In genomic region chr11:13220148-13220547, GRCh38 we compare ENCODE assay signal across 23 cellular contexts.
"Had no signal": no experiment of that assay in that cellular context is flagged by ENCODE, and none has a peak within 500 bp of the region (broad histone marks: within the 10 kb centered on the region; RNA-seq: fewer than 3 reads in every experiment).

No MANE protein-coding gene starts in this region.

- H3K4me1 Mint-ChIP-seq: central memory CD8-positive, alpha-beta T cell; T-helper 17 cell had no signal

- ATAC-seq: activated CD8-positive, alpha-beta T cell treated with anti-CD3 and anti-CD28 coated beads, Interleukin-2, amount 10 ng/mL, durations not matched to agents 7 days and 5 days; effector memory CD8-positive, alpha-beta T cell; gastroesophageal sphincter; left ventricle myocardium superior; T-helper 17 cell had no signal

- DNase-seq: activated CD4-positive, alpha-beta T cell treated with anti-CD3 and anti-CD28 coated beads for 1 hour; activated CD4-positive, alpha-beta T cell treated with anti-CD3 and anti-CD28 coated beads, Interleukin-2, amount 50 U/mL, for 1 hour; activated CD8-positive, alpha-beta T cell treated with anti-CD3 and anti-CD28 coated beads, Interleukin-2, amount 10 ng/mL, durations not matched to agents 7 days and 5 days; activated naive CD4-positive, alpha-beta T cell; dorsolateral prefrontal cortex; effector memory CD8-positive, alpha-beta T cell; head of caudate nucleus; hypothalamus; left ventricle myocardium superior; nephron progenitor cell; occipital lobe; spleen; stimulated activated CD4-positive, alpha-beta T cell treated with anti-CD3 and anti-CD28 coated beads, Interleukin-4, amount 100 ng/mL, for 1 hour; stimulated activated naive CD4-positive, alpha-beta T cell treated with Interleukin-2 at 50 U/mL for 16 hours; substantia nigra; T-helper 17 cell; tibial artery had no signal

- H3K9me3 ChIP-seq: breast epithelium, esophagus muscularis mucosa, gastroesophageal sphincter, spleen, tibial artery had no signal

- H3K4me3 Mint-ChIP-seq: activated CD8-positive, alpha-beta T cell treated with anti-CD3 and anti-CD28 coated beads, Interleukin-2, amount 10 ng/mL, durations not matched to agents 7 days and 5 days; activated naive CD8-positive, alpha-beta T cell; central memory CD8-positive, alpha-beta T cell; effector memory CD8-positive, alpha-beta T cell; nephron progenitor cell; T-helper 17 cell had no signal

- H3K27ac Mint-ChIP-seq: activated CD8-positive, alpha-beta T cell treated with anti-CD3 and anti-CD28 coated beads, Interleukin-2, amount 10 ng/mL, durations not matched to agents 7 days and 5 days; activated naive CD8-positive, alpha-beta T cell; activated T-helper 2 cell treated with anti-CD3 and anti-CD28 coated beads, Interferon-gamma antibody, Interleukin-2, Interleukin-4, amounts not matched to agents 10 μg/mL and 5 μg/mL and 100 μg/mL, durations not matched to agents 14 hours and 24 hours and 36 hours; T-helper 17 cell had no signal

- H3K4me3 ChIP-seq: breast epithelium, dorsolateral prefrontal cortex, esophagus muscularis mucosa, gastroesophageal sphincter, spleen, tibial artery had no signal

- H3K36me3 ChIP-seq: breast epithelium, esophagus muscularis mucosa, gastroesophageal sphincter, spleen, tibial artery had no signal

- H3K27me3 ChIP-seq: breast epithelium, dorsolateral prefrontal cortex, esophagus muscularis mucosa, gastroesophageal sphincter, tibial artery had no signal

- H3K27me3 Mint-ChIP-seq: activated naive CD8-positive, alpha-beta T cell; effector memory CD8-positive, alpha-beta T cell; T-helper 17 cell had no signal

- H3K9me3 Mint-ChIP-seq: activated T-helper 2 cell treated with anti-CD3 and anti-CD28 coated beads, Interferon-gamma antibody, Interleukin-2, Interleukin-4, amounts not matched to agents 10 μg/mL and 5 μg/mL and 100 μg/mL, durations not matched to agents 14 hours and 24 hours and 36 hours; central memory CD8-positive, alpha-beta T cell; effector memory CD8-positive, alpha-beta T cell; nephron progenitor cell had no signal

- H3K4me1 ChIP-seq: breast epithelium, gastroesophageal sphincter, spleen had no signal

- H3K36me3 Mint-ChIP-seq: activated naive CD8-positive, alpha-beta T cell had no signal

- H3K27ac ChIP-seq: breast epithelium, dorsolateral prefrontal cortex, esophagus muscularis mucosa, gastroesophageal sphincter, spleen, tibial artery had no signal
